Comparison of ENCODE assay signal across 26 cellular contexts in the genomic region with DNA sequence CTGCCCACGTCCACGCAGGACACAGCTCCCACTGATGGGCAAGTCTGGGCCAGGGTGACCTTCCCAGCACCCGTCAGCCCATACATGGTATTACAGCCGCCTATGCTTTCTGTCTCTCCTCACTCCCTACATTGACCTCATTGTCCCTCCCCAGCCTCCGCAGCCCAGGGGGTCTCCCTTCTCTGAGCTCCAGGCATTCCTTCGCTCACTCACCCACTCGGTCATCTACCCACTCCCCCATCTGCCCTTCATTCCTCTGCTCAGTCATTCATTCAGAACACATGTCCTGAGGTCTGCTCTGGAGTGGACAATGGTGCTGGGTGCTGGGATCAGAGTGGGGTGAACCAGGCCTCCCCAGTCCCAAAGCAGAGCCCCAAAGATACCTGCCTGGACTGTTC. TPM values are rescaled to one million over a fixed set of nuclear protein-coding genes. Genes with fewer than 3 reads are reported as not detected.
DNase-seq lines count a peak whose midpoint lies in the region; ATAC-seq and TF ChIP-seq lines count a peak whose summit lies in the region.
"Had no signal": no experiment of that assay in that cellular context is flagged by ENCODE, and none has a peak within 500 bp of the region (broad histone marks: within the 10 kb centered on the region; RNA-seq: fewer than 3 reads in every experiment).

No MANE protein-coding gene starts in this region.

- H3K79me2 ChIP-seq in neural progenitor cell (ENCODE audit: low read depth): no peaks in the 10 kb centered on the region

- peaks cover 26% of the 10 kb centered on the region for H3F3A ChIP-seq in neural progenitor cell (ENCODE audit: low read depth)

- H3K9me3 Mint-ChIP-seq in endodermal cell (no peaks in the 10 kb centered on the region), neural progenitor cell (no peaks in the 10 kb centered on the region)
- H3K9me3 Mint-ChIP-seq: neural crest cell; stimulated activated memory B cell treated with anti-CD40 and anti-IgM and Interleukin-4, amounts not matched to agents 10 μg/mL and 1 μg/mL and 100 μg/mL, for 72 hours; T-cell had no signal

- H3K27me3 Mint-ChIP-seq in endodermal cell (ENCODE audit: insufficient read depth) (no peaks in the 10 kb centered on the region), neural progenitor cell (ENCODE audit: insufficient read depth, low read depth) (peaks cover 10% of the 10 kb centered on the region)
- H3K27me3 Mint-ChIP-seq: activated CD4-positive, alpha-beta T cell treated with anti-CD3 and anti-CD28 coated beads for 36 hours had no signal

- peak overlapping the region; percentile 35 for H3K4me2 ChIP-seq in neural progenitor cell
- H3K4me2 ChIP-seq: KMS-11 had no signal

- H3K9me3 ChIP-seq in endodermal cell (ENCODE audit: control insufficient read depth, low read length) (no peaks in the 10 kb centered on the region), neural progenitor cell (ENCODE audit: low read depth) (no peaks in the 10 kb centered on the region), upper lobe of left lung (no peaks in the 10 kb centered on the region)
- H3K9me3 ChIP-seq: heart right ventricle, mucosa of descending colon, tibial artery had no signal

- TF ChIP-seq RAD21 in Ishikawa (IDR thresholded peaks at IDR 0.05; ENCODE audit: low read depth): no peak

- H3K4me3 Mint-ChIP-seq in endodermal cell: no peak overlapping the region
- H3K4me3 Mint-ChIP-seq in neural progenitor cell: no peak overlapping the region
- H3K4me3 Mint-ChIP-seq: activated CD4-positive, alpha-beta T cell treated with anti-CD3 and anti-CD28 coated beads for 36 hours; neural crest cell; stimulated activated memory B cell treated with anti-CD40 and anti-IgM and Interleukin-4, amounts not matched to agents 10 μg/mL and 1 μg/mL and 100 μg/mL, for 72 hours; T-cell had no signal

- H3K27ac Mint-ChIP-seq in endodermal cell (peak overlapping the region; percentile 50), neural progenitor cell (peak overlapping the region; percentile 69)
- H3K27ac Mint-ChIP-seq: activated CD4-positive, alpha-beta T cell treated with anti-CD3 and anti-CD28 coated beads for 36 hours; stimulated activated memory B cell treated with anti-CD40 and anti-IgM and Interleukin-4, amounts not matched to agents 10 μg/mL and 1 μg/mL and 100 μg/mL, for 72 hours; T-cell had no signal

- H3K4me3 ChIP-seq in endodermal cell (ENCODE audit: low read length) (no peak overlapping the region), neural progenitor cell (no peak overlapping the region), upper lobe of left lung (no peak overlapping the region)
- H3K4me3 ChIP-seq: heart right ventricle, mucosa of descending colon, tibial artery had no signal

- TF ChIP-seq EP300 in Ishikawa (IDR thresholded peaks at IDR 0.05; ENCODE audit: borderline replicate concordance) (peak; percentile 92), upper lobe of left lung (IDR thresholded peaks at IDR 0.05) (no peak)

- WGBS in endodermal cell (ENCODE audit: insufficient coverage in 1 of 2, insufficient read length in 1 of 2), 2 experiments: 79% methylated on average over 4 to 7 of the region's 7 CpGs
- WGBS in upper lobe of left lung, 2 donors: 76 to 80% methylated on average over 7 of the region's 7 CpGs

- TF ChIP-seq CTCF in 22Rv1 (IDR thresholded peaks at IDR 0.05) (no peak), endodermal cell (conservative IDR thresholded peaks at IDR 0.05) (no peak), neural progenitor cell (IDR thresholded peaks at IDR 0.05) (no peak), upper lobe of left lung (IDR thresholded peaks at IDR 0.05) (no peak)

- H3K27me3 ChIP-seq in endodermal cell (ENCODE audit: control insufficient read depth, insufficient read depth, low read length, poor library complexity, severe bottlenecking) (no peaks in the 10 kb centered on the region), neural progenitor cell (no peaks in the 10 kb centered on the region), upper lobe of left lung (no peaks in the 10 kb centered on the region)

- H3K9ac ChIP-seq in endodermal cell (ENCODE audit: extremely low read depth, low read length, poor library complexity, severe bottlenecking) (no peak overlapping the region), neural progenitor cell (no peak overlapping the region)
- H3K9ac ChIP-seq: KMS-11 had no signal

- DNase-seq in endodermal cell: no peak
- DNase-seq in neural progenitor cell (ENCODE audit: low spot score): no peak
- DNase-seq in NCI-H510A treated with DMSO at 0.1 percent for 48 hours (lab: John Stamatoyannopoulos, UW): no peak
- no peak for DNase-seq in AG08396 (ENCODE audit: low spot score)
- no peak for DNase-seq in upper lobe of left lung
- no peak for DNase-seq in activated CD4-positive, alpha-beta T cell treated with anti-CD3 and anti-CD28 coated beads for 1 hour
- DNase-seq: activated CD4-positive, alpha-beta T cell treated with anti-CD3 and anti-CD28 coated beads for 36 hours; activated naive CD4-positive, alpha-beta T cell treated with Interleukin-2 at 50 U/mL for 16 hours; activated T-cell treated with anti-CD3 and anti-CD28 coated beads, Interleukin-2, amount 50 U/mL, for 48 hours; amniotic stem cell; caudate nucleus; heart right ventricle; MV-4-11; NCI-H1694 treated with DMSO at 0.1 percent for 48 hours; NCI-H82; SIG-M5; stimulated activated CD4-positive, alpha-beta T cell treated with anti-CD3 and anti-CD28 coated beads, Interleukin-2, amount 100 ng/mL, for 24 hours; T-cell; tibial artery had no signal

- H3K36me3 ChIP-seq in endodermal cell (ENCODE audit: control insufficient read depth, insufficient read depth, low read length): no peaks in the 10 kb centered on the region
- H3K36me3 ChIP-seq in neural progenitor cell: no peaks in the 10 kb centered on the region
- H3K36me3 ChIP-seq in upper lobe of left lung: no peaks in the 10 kb centered on the region
- H3K36me3 ChIP-seq: heart right ventricle, tibial artery had no signal

- H3K27ac ChIP-seq in 22Rv1: peak overlapping the region; percentile 80
- no peak overlapping the region for H3K27ac ChIP-seq in endodermal cell (ENCODE audit: low read depth, low read length)
- no peak overlapping the region for H3K27ac ChIP-seq in neural progenitor cell
- H3K27ac ChIP-seq in upper lobe of left lung: peak overlapping the region in 2 of 4 donors; percentile 45 to 47
- H3K27ac ChIP-seq: heart right ventricle, KMS-11, tibial artery had no signal

- no peaks in the 10 kb centered on the region for H3K36me3 Mint-ChIP-seq in endodermal cell (ENCODE audit: low read depth)
- H3K36me3 Mint-ChIP-seq in neural progenitor cell: no peaks in the 10 kb centered on the region
- H3K36me3 Mint-ChIP-seq: stimulated activated memory B cell treated with anti-CD40 and anti-IgM and Interleukin-4, amounts not matched to agents 10 μg/mL and 1 μg/mL and 100 μg/mL, for 72 hours; T-cell had no signal

- H3K4me1 ChIP-seq in endodermal cell (ENCODE audit: control insufficient read depth, insufficient read depth, low read length) (peaks cover 11% of the 10 kb centered on the region), neural progenitor cell (peaks cover 23% of the 10 kb centered on the region), upper lobe of left lung (peaks cover 0 to 21% (median 8%) of the 10 kb centered on the region in 4 donors)

- H3K4me1 Mint-ChIP-seq in endodermal cell: peaks cover 40% of the 10 kb centered on the region
- H3K4me1 Mint-ChIP-seq in neural progenitor cell: peaks cover 31% of the 10 kb centered on the region
- H3K4me1 Mint-ChIP-seq: neural crest cell, T-cell had no signal

- no peaks in the 10 kb centered on the region for H4K20me1 ChIP-seq in neural progenitor cell (ENCODE audit: low read depth)

- no peak overlapping the region for H2AFZ ChIP-seq in neural progenitor cell (replicated peaks)

- ATAC-seq in upper lobe of left lung (ENCODE audit: low FRiP score in 2 of 2): no peak
- ATAC-seq: activated CD4-positive, alpha-beta T cell treated with anti-CD3 and anti-CD28 coated beads for 36 hours; heart right ventricle; stimulated activated memory B cell treated with anti-CD40 and anti-IgM and Interleukin-4, amounts not matched to agents 10 μg/mL and 1 μg/mL and 100 μg/mL, for 72 hours; T-cell had no signal

- no peak for TF ChIP-seq POLR2A in upper lobe of left lung (IDR thresholded peaks at IDR 0.05)

TF ChIP-seq in Ishikawa, 13 proteins besides CTCF, POLR2A, EP300 and RAD21 (continues in another document):
- TF ChIP-seq, protein P1, sequence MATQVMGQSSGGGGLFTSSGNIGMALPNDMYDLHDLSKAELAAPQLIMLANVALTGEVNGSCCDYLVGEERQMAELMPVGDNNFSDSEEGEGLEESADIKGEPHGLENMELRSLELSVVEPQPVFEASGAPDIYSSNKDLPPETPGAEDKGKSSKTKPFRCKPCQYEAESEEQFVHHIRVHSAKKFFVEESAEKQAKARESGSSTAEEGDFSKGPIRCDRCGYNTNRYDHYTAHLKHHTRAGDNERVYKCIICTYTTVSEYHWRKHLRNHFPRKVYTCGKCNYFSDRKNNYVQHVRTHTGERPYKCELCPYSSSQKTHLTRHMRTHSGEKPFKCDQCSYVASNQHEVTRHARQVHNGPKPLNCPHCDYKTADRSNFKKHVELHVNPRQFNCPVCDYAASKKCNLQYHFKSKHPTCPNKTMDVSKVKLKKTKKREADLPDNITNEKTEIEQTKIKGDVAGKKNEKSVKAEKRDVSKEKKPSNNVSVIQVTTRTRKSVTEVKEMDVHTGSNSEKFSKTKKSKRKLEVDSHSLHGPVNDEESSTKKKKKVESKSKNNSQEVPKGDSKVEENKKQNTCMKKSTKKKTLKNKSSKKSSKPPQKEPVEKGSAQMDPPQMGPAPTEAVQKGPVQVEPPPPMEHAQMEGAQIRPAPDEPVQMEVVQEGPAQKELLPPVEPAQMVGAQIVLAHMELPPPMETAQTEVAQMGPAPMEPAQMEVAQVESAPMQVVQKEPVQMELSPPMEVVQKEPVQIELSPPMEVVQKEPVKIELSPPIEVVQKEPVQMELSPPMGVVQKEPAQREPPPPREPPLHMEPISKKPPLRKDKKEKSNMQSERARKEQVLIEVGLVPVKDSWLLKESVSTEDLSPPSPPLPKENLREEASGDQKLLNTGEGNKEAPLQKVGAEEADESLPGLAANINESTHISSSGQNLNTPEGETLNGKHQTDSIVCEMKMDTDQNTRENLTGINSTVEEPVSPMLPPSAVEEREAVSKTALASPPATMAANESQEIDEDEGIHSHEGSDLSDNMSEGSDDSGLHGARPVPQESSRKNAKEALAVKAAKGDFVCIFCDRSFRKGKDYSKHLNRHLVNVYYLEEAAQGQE (IDR thresholded peaks at IDR 0.05; ENCODE audit: low read depth): no peak
- TF ChIP-seq, protein P2, sequence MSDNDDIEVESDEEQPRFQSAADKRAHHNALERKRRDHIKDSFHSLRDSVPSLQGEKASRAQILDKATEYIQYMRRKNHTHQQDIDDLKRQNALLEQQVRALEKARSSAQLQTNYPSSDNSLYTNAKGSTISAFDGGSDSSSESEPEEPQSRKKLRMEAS (IDR thresholded peaks at IDR 0.05): peak; percentile 59
- TF ChIP-seq TAF1 (IDR thresholded peaks at IDR 0.05; ENCODE audit: low read depth) (no peak), TCF12 (IDR thresholded peaks at IDR 0.05; ENCODE audit: low read depth) (peak; percentile 87), FOXM1 (IDR thresholded peaks at IDR 0.05; ENCODE audit: borderline replicate concordance, low read depth) (peak; percentile 77)

RNA-seq across cellular contexts. Expression of a gene that starts 34.0 kb away (rescaled TPM):
- total RNA-seq in endodermal cell: 1 to 10 TPM; 8.0 to 8.2 TPM
- 5.2 TPM for polyA plus RNA-seq in endodermal cell (2013, experiment 1 of 2)
- 5.8 TPM for polyA plus RNA-seq in endodermal cell (2013, experiment 2 of 2)
- total RNA-seq in neural progenitor cell (ENCODE audit: low replicate concordance): 2.6 and 3.9 TPM in 2 replicates
- 10 to 100 TPM; 26.9 to 65.2 (median 36.7) TPM for total RNA-seq in upper lobe of left lung
- total RNA-seq: dermis microvascular lymphatic vessel endothelial cell had no signal
